Comparison of ENCODE assay signal across 1 cellular context in genomic region chr13:20190481-20191310, GRCh38.
TF ChIP-seq lines count a peak whose summit lies in the region.

No MANE protein-coding gene starts in this region.

TF ChIP-seq in HepG2, 621 proteins besides CTCF, POLR2A, EP300 and RAD21:
- TF ChIP-seq ZNF205 (CRISPR knock-in tag; IDR thresholded peaks at IDR 0.05): no peak
- TF ChIP-seq ZNF703 (CRISPR knock-in tag; IDR thresholded peaks at IDR 0.05; ENCODE audit: borderline replicate concordance): no peak
- no peak for TF ChIP-seq ARID5B (CRISPR knock-in tag; IDR thresholded peaks at IDR 0.05)
- TF ChIP-seq ZNF569 (CRISPR knock-in tag; IDR thresholded peaks at IDR 0.05; ENCODE audit: borderline replicate concordance): no peak
- TF ChIP-seq MYPOP (CRISPR knock-in tag; IDR thresholded peaks at IDR 0.05): no peak
- TF ChIP-seq ZFP37 (CRISPR knock-in tag; IDR thresholded peaks at IDR 0.05; ENCODE audit: borderline replicate concordance): no peak
- TF ChIP-seq ZNF782 (CRISPR knock-in tag; IDR thresholded peaks at IDR 0.05; ENCODE audit: borderline replicate concordance): no peak
- TF ChIP-seq ZFX (CRISPR knock-in tag; IDR thresholded peaks at IDR 0.05; ENCODE audit: low read depth): no peak
- no peak for TF ChIP-seq NR0B2 (CRISPR knock-in tag; IDR thresholded peaks at IDR 0.05)
- no peak for TF ChIP-seq ZNF749 (CRISPR knock-in tag; IDR thresholded peaks at IDR 0.05; ENCODE audit: borderline replicate concordance)
- no peak for TF ChIP-seq ZSCAN9 (CRISPR knock-in tag; IDR thresholded peaks at IDR 0.05; ENCODE audit: borderline replicate concordance)
- TF ChIP-seq ZNF329 (CRISPR knock-in tag; IDR thresholded peaks at IDR 0.05; ENCODE audit: low read depth): no peak
- no peak for TF ChIP-seq MEIS1 (CRISPR knock-in tag; IDR thresholded peaks at IDR 0.05; ENCODE audit: borderline replicate concordance)
- TF ChIP-seq ZMYM3 (CRISPR knock-in tag; IDR thresholded peaks at IDR 0.05): no peak
- TF ChIP-seq ZNF225 (CRISPR knock-in tag; IDR thresholded peaks at IDR 0.05): no peak
- no peak for TF ChIP-seq TARDBP (CRISPR knock-in tag; IDR thresholded peaks at IDR 0.05)
- TF ChIP-seq ZBTB43 (CRISPR knock-in tag; conservative IDR thresholded peaks at IDR 0.05): no peak
- no peak for TF ChIP-seq RFX1 (IDR thresholded peaks at IDR 0.05)
